Comparison of ENCODE assay signal across 1 cellular context in genomic region chr2:88691339-88692183, GRCh38.
TF ChIP-seq lines count a peak whose summit lies in the region.

TSS of gene RPIA (plus strand) at chr2:88691673. CDS start at chr2:88691699, 26 bp downstream.

TF ChIP-seq in HepG2, 621 proteins besides CTCF, POLR2A, EP300 and RAD21 (continued from another document and continues in another):
- TF ChIP-seq ZHX1 (CRISPR knock-in tag; IDR thresholded peaks at IDR 0.05; ENCODE audit: low read depth) = peak; percentile 39
- peak; percentile 91 for TF ChIP-seq HNF1B (CRISPR knock-in tag; IDR thresholded peaks at IDR 0.05)
- TF ChIP-seq ZNF546 (CRISPR knock-in tag; conservative IDR thresholded peaks at IDR 0.05) = peak; percentile 85
- peak; percentile 75 for TF ChIP-seq KLF13 (CRISPR knock-in tag; IDR thresholded peaks at IDR 0.05)
- TF ChIP-seq ZNF749 (CRISPR knock-in tag; IDR thresholded peaks at IDR 0.05; ENCODE audit: borderline replicate concordance) = peak; percentile 55; the same call in 1 of the 2 replicates
- TF ChIP-seq ZNF335 (CRISPR knock-in tag; IDR thresholded peaks at IDR 0.05) = no peak; the same call in none of the 2 replicates
- TF ChIP-seq STAT5B (CRISPR knock-in tag; IDR thresholded peaks at IDR 0.05) = peak; percentile 78; the same call in 1 of the 2 replicates
- TF ChIP-seq PRPF4 (IDR thresholded peaks at IDR 0.05; ENCODE audit: low read depth, low read length, poor library complexity, severe bottlenecking) = no peak
- no peak for TF ChIP-seq ZSCAN12 (CRISPR knock-in tag; IDR thresholded peaks at IDR 0.05)
- TF ChIP-seq REPIN1 (CRISPR knock-in tag; IDR thresholded peaks at IDR 0.05; ENCODE audit: borderline replicate concordance, low read depth) = peak; percentile 85
- TF ChIP-seq PATZ1 (CRISPR knock-in tag; IDR thresholded peaks at IDR 0.05) = peak; percentile 87; the same call in 1 of the 2 replicates
- peak; percentile 84 for TF ChIP-seq DZIP1 (CRISPR knock-in tag; IDR thresholded peaks at IDR 0.05)
- no peak for TF ChIP-seq FOXP1 (IDR thresholded peaks at IDR 0.05)
- 0 out of 2 replicates have a peak, but pooled peaks have one; percentile 5 for TF ChIP-seq FOXP1 (CRISPR knock-in tag; IDR thresholded peaks at IDR 0.05)
- peak; percentile 71; the same call in 1 of the 2 replicates for TF ChIP-seq ZNF17 (CRISPR knock-in tag; IDR thresholded peaks at IDR 0.05)
- no peak for TF ChIP-seq LCORL (IDR thresholded peaks at IDR 0.05)
- TF ChIP-seq LCORL (CRISPR knock-in tag; IDR thresholded peaks at IDR 0.05) = no peak; the same call in 1 of the 2 replicates
- TF ChIP-seq ELK4 (CRISPR knock-in tag; IDR thresholded peaks at IDR 0.05; ENCODE audit: borderline replicate concordance) = peak; percentile 96; the same call in 1 of the 2 replicates
- peak; percentile 45 for TF ChIP-seq FOXA3 (CRISPR knock-in tag; IDR thresholded peaks at IDR 0.05)
- TF ChIP-seq ZNF75D (CRISPR knock-in tag; IDR thresholded peaks at IDR 0.05; ENCODE audit: borderline replicate concordance) = 0 out of 2 replicates have a peak, but pooled peaks have one; percentile 59
- TF ChIP-seq HNRNPL (IDR thresholded peaks at IDR 0.05; ENCODE audit: low read depth, low read length) = no peak
- TF ChIP-seq ZNF530 (CRISPR knock-in tag; IDR thresholded peaks at IDR 0.05; ENCODE audit: low read depth) = peak; percentile 80; the same call in 1 of the 2 replicates
- no peak for TF ChIP-seq CHD4 (IDR thresholded peaks at IDR 0.05; ENCODE audit: borderline replicate concordance, low read length)
- peak; percentile 97; the same call in 1 of the 2 replicates for TF ChIP-seq ZNF318 (CRISPR knock-in tag; IDR thresholded peaks at IDR 0.05)
- peak; percentile 100 for TF ChIP-seq ZNF143 (CRISPR knock-in tag; IDR thresholded peaks at IDR 0.05)
- peak; percentile 95 for TF ChIP-seq IKZF5 (CRISPR knock-in tag; IDR thresholded peaks at IDR 0.05)
- TF ChIP-seq ZNF136 (CRISPR knock-in tag; IDR thresholded peaks at IDR 0.05; ENCODE audit: low read depth) = peak; percentile 45; the same call in 1 of the 2 replicates
- peak; percentile 89 for TF ChIP-seq ZNF770 (CRISPR knock-in tag; IDR thresholded peaks at IDR 0.05)
- peak; percentile 71 for TF ChIP-seq ELF4 (CRISPR knock-in tag; IDR thresholded peaks at IDR 0.05; ENCODE audit: borderline replicate concordance)
- peak; percentile 99 for TF ChIP-seq CENPT (CRISPR knock-in tag; IDR thresholded peaks at IDR 0.05; ENCODE audit: low read depth)
- TF ChIP-seq MEIS2 (CRISPR knock-in tag; IDR thresholded peaks at IDR 0.05) = no peak
- TF ChIP-seq HCFC1 (IDR thresholded peaks at IDR 0.05; ENCODE audit: low read depth, low read length) = peak; percentile 100
- TF ChIP-seq MLX (CRISPR knock-in tag; IDR thresholded peaks at IDR 0.05) = peak; percentile 12; the same call in 1 of the 2 replicates
- peak; percentile 90 for TF ChIP-seq NR2C2 (CRISPR knock-in tag; IDR thresholded peaks at IDR 0.05; ENCODE audit: borderline replicate concordance)
